Comparison of ENCODE assay signal across 1 cellular context in genomic region chr5:123428521-123429220, GRCh38.
TF ChIP-seq lines count a peak whose summit lies in the region.

No MANE protein-coding gene starts in this region.

TF ChIP-seq in HEK293, 187 proteins besides CTCF, POLR2A, EP300 and RAD21 (continued from another document):
- no peak for TF ChIP-seq PRDM2 (tag by site-specific recombination; IDR thresholded peaks at IDR 0.05; ENCODE audit: borderline replicate concordance)
- TF ChIP-seq SCRT2 (tag by site-specific recombination; IDR thresholded peaks at IDR 0.05) = 0 out of 2 replicates have a peak, but pooled peaks have one; percentile 10
- TF ChIP-seq ZNF677 (tag by site-specific recombination; IDR thresholded peaks at IDR 0.05) = no peak
- 0 out of 2 replicates have a peak, but pooled peaks have one; percentile 17 for TF ChIP-seq ZFP69B (tag by site-specific recombination; IDR thresholded peaks at IDR 0.05)
- no peak for TF ChIP-seq OSR2 (tag by site-specific recombination; IDR thresholded peaks at IDR 0.05)
TF ChIP-seq in HEK293: peak in this region for 5.
